Comparison of ENCODE assay signal across 15 cellular contexts in the genomic region with DNA sequence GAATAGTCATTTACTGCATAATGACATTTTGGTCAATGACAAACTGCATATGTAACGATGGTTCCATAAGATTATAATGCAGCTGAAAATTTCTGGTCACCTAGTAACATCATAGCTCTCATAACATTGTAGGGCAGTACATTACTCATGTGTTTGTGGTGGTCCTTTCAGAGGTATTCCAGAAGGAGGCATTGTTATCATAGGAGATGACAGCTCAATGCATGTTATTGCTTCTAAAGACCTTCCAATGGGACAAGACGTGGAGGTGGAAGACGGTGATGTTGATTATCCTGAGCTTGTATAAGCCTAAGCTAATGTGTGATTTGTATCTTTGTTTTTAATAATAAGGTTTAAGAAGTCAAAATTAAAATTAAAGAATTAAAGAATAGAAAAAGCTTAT. TPM values are rescaled to one million over a fixed set of nuclear protein-coding genes. Genes with fewer than 3 reads are reported as not detected.
DNase-seq lines count a peak whose midpoint lies in the region; ATAC-seq, FAIRE-seq and TF ChIP-seq lines count a peak whose summit lies in the region.
"Had no signal": no experiment of that assay in that cellular context is flagged by ENCODE, and none has a peak within 500 bp of the region (broad histone marks: within the 10 kb centered on the region; RNA-seq: fewer than 3 reads in every experiment).

No MANE protein-coding gene starts in this region.

- no peak overlapping the region for H3K4ac ChIP-seq in H1 (replicated peaks; ENCODE audit: insufficient read length, low read depth, low read length)

- no peak overlapping the region for H4K5ac ChIP-seq in H1 (ENCODE audit: insufficient read length, low read depth, low read length)

- no peak for ATAC-seq in gastroesophageal sphincter

- no peak overlapping the region for H3K56ac ChIP-seq in H1 (replicated peaks; ENCODE audit: insufficient read length, low read depth, low read length)

- FAIRE-seq in H1 (lab: Jason Lieb, UNC) = peak; percentile 13

- POLR2A ChIA-PET in H1 (lab: Charles Lee; ENCODE audit: partially characterized antibody) = no interaction called here

- H3K27me3 ChIP-seq in H1 (replicated peaks in 1 of 4; ENCODE audit: control insufficient read depth in 3 of 4, extremely low read depth in 1 of 4, insufficient read depth in 3 of 4, low read length in 3 of 4) (peaks cover 0 to 5% (median 0%) of the 10 kb centered on the region in 4 experiments; a peak in 1 of 7 replicates), gastroesophageal sphincter (no peaks in the 10 kb centered on the region), vagina (no peaks in the 10 kb centered on the region)

- TF ChIP-seq POLR2A in H1 (IDR thresholded peaks at IDR 0.05; ENCODE audit: control extremely low read depth in 1 of 2, low read depth in 2 of 2, low read length in 2 of 2) (no peak), gastroesophageal sphincter (IDR thresholded peaks at IDR 0.05) (no peak), vagina (IDR thresholded peaks at IDR 0.05) (no peak)

- H3K18ac ChIP-seq in H1 (ENCODE audit: extremely low read depth, low read length) = no peak overlapping the region

- no peak overlapping the region for H2BK15ac ChIP-seq in H1 (ENCODE audit: low read length)

- DNase-seq in DMS 273 (lab: John Stamatoyannopoulos, UW; ENCODE audit: unreplicated experiment) = peak; percentile 41
- no peak for DNase-seq in DMS 273 treated with DMSO at 0.1 percent for 48 hours (lab: John Stamatoyannopoulos, UW)
- peak; percentile 90 for DNase-seq in NCI-H69 (lab: John Stamatoyannopoulos, UW)
- DNase-seq in H1 (ENCODE audit: low read depth in 1 of 2, low spot score in 2 of 2) = no peak
- peak; percentile 13 for DNase-seq in pons (ENCODE audit: low spot score)
- no peak for DNase-seq in stimulated activated CD4-positive, alpha-beta T cell treated with anti-CD3 and anti-CD28 coated beads, Interleukin-12 subunit alpha, Interleukin-12 subunit beta, amount 100 ng/mL, for 4 hours
- no peak for DNase-seq in vagina (ENCODE audit: extremely low spot score in 2 of 2)
- DNase-seq: activated CD4-positive, CD25-positive, alpha-beta regulatory T cell treated with anti-CD3 and anti-CD28 coated beads, Interleukin-2, amount 50 U/mL, for 72 hours; esophagus squamous epithelium; NCI-H2029 treated with DMSO at 0.1 percent for 48 hours; nucleus accumbens had no signal

- no peak overlapping the region for H4K91ac ChIP-seq in H1 (replicated peaks; ENCODE audit: insufficient read length, low read length)

- peak; percentile 35 to 45 for TF ChIP-seq RAD21 in H1 (IDR thresholded peaks at IDR 0.05 in 1 of 2, conservative IDR thresholded peaks at IDR 0.05 in 1 of 2; ENCODE audit: low read depth in 2 of 2, low read length in 2 of 2)

- no peak overlapping the region for H2BK12ac ChIP-seq in H1 (ENCODE audit: low read depth, low read length)

- H3K23me2 ChIP-seq in H1 (ENCODE audit: low read depth, low read length) = no peaks in the 10 kb centered on the region

- H3K79me1 ChIP-seq in H1 (ENCODE audit: low read depth, low read length) = no peaks in the 10 kb centered on the region

- TF ChIP-seq CTCF in H1 (IDR thresholded peaks at IDR 0.05; ENCODE audit: control extremely low read depth in 1 of 3, insufficient read depth in 1 of 3, low read depth in 1 of 3, low read length in 3 of 3) (peak in 1 of 3 experiments; percentile 13; a peak in 1 of 4 replicates), gastroesophageal sphincter (IDR thresholded peaks at IDR 0.05) (no peak), vagina (IDR thresholded peaks at IDR 0.05) (peak in 1 of 3 experiments; percentile 24)

- H2BK20ac ChIP-seq in H1 (ENCODE audit: low read length) = no peak overlapping the region

- no peak overlapping the region for H2AFZ ChIP-seq in H1 (ENCODE audit: low read length)

- H3K14ac ChIP-seq in H1 (ENCODE audit: insufficient read length) = no peak overlapping the region

- H3K4me3 ChIP-seq in H1 (ENCODE audit: extremely low read depth in 1 of 4, insufficient read depth in 2 of 4, low read depth in 3 of 4, low read length in 4 of 4) = no peak overlapping the region
- H3K4me3 ChIP-seq in gastroesophageal sphincter = no peak overlapping the region
- H3K4me3 ChIP-seq in vagina = no peak overlapping the region
- H3K4me3 ChIP-seq: esophagus squamous epithelium, smooth muscle cell had no signal

- peaks cover 0 to 1% of the 10 kb centered on the region in 2 experiments; a peak in 1 of 4 replicates for H3K9me3 ChIP-seq in H1 (ENCODE audit: insufficient read depth in 2 of 2, low read depth in 1 of 2, low read length in 1 of 2)
- peaks cover 0 to 25% (median 0%) of the 10 kb centered on the region in 3 donors for H3K9me3 ChIP-seq in gastroesophageal sphincter
- H3K9me3 ChIP-seq in vagina = peaks cover 2% of the 10 kb centered on the region

- H3K36me3 ChIP-seq in H1 (ENCODE audit: control insufficient read depth in 2 of 4, insufficient read depth in 4 of 4, low read length in 3 of 4) (no peaks in the 10 kb centered on the region), gastroesophageal sphincter (no peaks in the 10 kb centered on the region), vagina (no peaks in the 10 kb centered on the region)
- H3K36me3 ChIP-seq: esophagus squamous epithelium had no signal

- 85% methylated on average over 3 of the region's 3 CpGs; no CpG with 5 or more reads in 1 of the 2 experiments for WGBS in H1 (ENCODE audit: extremely low coverage in 1 of 2, insufficient coverage in 1 of 2, insufficient read length in 1 of 2, insufficient replicate concordance in 2 of 2, low coverage in 1 of 2, low lambda C conversion rate in 2 of 2, missing lambda C conversion rate in 1 of 2), 2 experiments
- WGBS in gastroesophageal sphincter (ENCODE audit: low coverage in 1 of 2), 2 donors = 59 to 68% methylated on average over 3 of the region's 3 CpGs

- H3K9ac ChIP-seq in H1 (replicated peaks in 1 of 4; ENCODE audit: extremely low read depth in 1 of 4, low read depth in 3 of 4, low read length in 3 of 4) = no peak overlapping the region
- H3K9ac ChIP-seq: KMS-11 had no signal

- H3K4me1 ChIP-seq in H1 (replicated peaks in 1 of 4; ENCODE audit: control insufficient read depth in 3 of 4, insufficient read depth in 4 of 4, low read length in 3 of 4) = no peaks in the 10 kb centered on the region
- H3K4me1 ChIP-seq in gastroesophageal sphincter = no peaks in the 10 kb centered on the region
- no peaks in the 10 kb centered on the region for H3K4me1 ChIP-seq in vagina

- H3K27ac ChIP-seq in H1 (ENCODE audit: low read depth, low read length) = no peak overlapping the region
- H3K27ac ChIP-seq in gastroesophageal sphincter = no peak overlapping the region
- no peak overlapping the region for H3K27ac ChIP-seq in vagina
- H3K27ac ChIP-seq: 22Rv1, esophagus squamous epithelium, KMS-11 had no signal

- no peak overlapping the region for H3K4me2 ChIP-seq in H1 (ENCODE audit: insufficient read depth in 1 of 2, low read depth in 2 of 2, low read length in 2 of 2)
- H3K4me2 ChIP-seq: KMS-11, smooth muscle cell had no signal

- intact Hi-C loops in vagina (cut with DNase I) = no loop called here

- H2AK5ac ChIP-seq in H1 (ENCODE audit: low read depth, low read length) = no peak overlapping the region

- TF ChIP-seq EP300 in H1 (IDR thresholded peaks at IDR 0.05; ENCODE audit: borderline replicate concordance in 1 of 2, low read depth in 2 of 2, low read length in 2 of 2) = no peak
- no peak for TF ChIP-seq EP300 in gastroesophageal sphincter (IDR thresholded peaks at IDR 0.05)

- no peak overlapping the region for H4K8ac ChIP-seq in H1 (ENCODE audit: extremely low read depth, insufficient read depth, low read length)

- no peak overlapping the region for H3K23ac ChIP-seq in H1 (ENCODE audit: insufficient read length)

- H4K20me1 ChIP-seq in H1 (replicated peaks in 1 of 2; ENCODE audit: control insufficient read depth in 1 of 2, insufficient read depth in 2 of 2, low read length in 2 of 2) = no peaks in the 10 kb centered on the region

- no peak overlapping the region for H2BK120ac ChIP-seq in H1 (replicated peaks; ENCODE audit: low read depth, low read length)

- no peak overlapping the region for H2BK5ac ChIP-seq in H1 (ENCODE audit: low read depth, low read length)

- H3K79me2 ChIP-seq in H1 (ENCODE audit: control insufficient read depth in 1 of 2, insufficient read depth in 2 of 2, low read length in 2 of 2) = no peaks in the 10 kb centered on the region

- CTCF ChIA-PET in H1 (lab: Charles Lee; ENCODE audit: partially characterized antibody) = interaction anchor here (0.7 to 4.2 kb wide), 9 partner anchors 12 to 107 kb away, joined by 3 to 21 read pairs (median 4); no protein-coding TSS in a partner anchor

TF ChIP-seq in H1, 55 proteins besides CTCF, POLR2A, EP300 and RAD21:
- TF ChIP-seq ASH2L (IDR thresholded peaks at IDR 0.05; ENCODE audit: low read length) (no peak), JUND (IDR thresholded peaks at IDR 0.05; ENCODE audit: low read length) (no peak), CBX5 (IDR thresholded peaks at IDR 0.05; ENCODE audit: low read depth, low read length) (no peak), NANOG (IDR thresholded peaks at IDR 0.05; ENCODE audit: insufficient read depth, low read depth, low read length, poor library complexity, severe bottlenecking) (no peak), TAF1 (IDR thresholded peaks at IDR 0.05; ENCODE audit: low read depth, low read length) (no peak), GTF2F1 (IDR thresholded peaks at IDR 0.05; ENCODE audit: borderline replicate concordance, low read depth, low read length) (no peak), RBBP5 (IDR thresholded peaks at IDR 0.05; ENCODE audit: borderline replicate concordance, low read depth, low read length) (no peak), MAFK (IDR thresholded peaks at IDR 0.05; ENCODE audit: low read depth, low read length) (no peak), KDM5A (IDR thresholded peaks at IDR 0.05; ENCODE audit: low read length) (no peak)

RNA-seq across cellular contexts. Expression of a gene that starts 43.8 kb away (rescaled TPM):
- total RNA-seq in H1 (2021; fragmentation: NEBNext Ultra II Directional; extraction: Animal tissue kit (Norgen Biotek cat#: 25700)) = 3.9 and 4.0 TPM in 2 replicates
- 7.3 and 8.2 TPM in 2 replicates for polyA plus RNA-seq in H1 (2011; rRNA removed)
- polyA plus RNA-seq in H1 (2011; cell fraction: cytosol; rRNA removed) = 4.9 TPM
- 10.5 TPM for polyA plus RNA-seq in H1 (2011; cell fraction: nucleus; rRNA removed)
- 3.3 to 7.0 TPM (median 5.5 TPM) in 4 replicates for polyA plus RNA-seq in H1 (2012, experiment 1 of 2)
- 3.4 TPM for polyA plus RNA-seq in H1 (2012, experiment 2 of 2)
- polyA plus RNA-seq in H1 (2013, experiment 1 of 2) = 2.2 TPM
- polyA plus RNA-seq in H1 (2013, experiment 2 of 2) = 2.6 TPM
- 5.0 and 7.4 TPM in 2 replicates for polyA minus RNA-seq in H1 (2011; rRNA and poly(A)+ RNA removed)
- 3.3 TPM for polyA minus RNA-seq in H1 (2011; cell fraction: cytosol; rRNA and poly(A)+ RNA removed)
- polyA minus RNA-seq in H1 (2011; cell fraction: nucleus; rRNA and poly(A)+ RNA removed) = 9.6 TPM
- total RNA-seq in gastroesophageal sphincter (10 to 100 TPM in 1 of 4 donors, 1 to 10 TPM in 3; 4.8 to 15.9 (median 6.5) TPM), vagina (2.5 TPM)

Comparison
In these comparisons a context has a peak if more than half of its experiments do, and no peak if none do; other contexts are left out.
1. DNase-seq: peak in DMS 273 (single experiment), NCI-H69 (single experiment) and pons (single experiment); none in DMS 273 treated with DMSO at 0.1 percent for 48 hours (single experiment), H1 (0 of 2), stimulated activated CD4-positive, alpha-beta T cell treated with anti-CD3 and anti-CD28 coated beads, Interleukin-12 subunit alpha, Interleukin-12 subunit beta, amount 100 ng/mL, for 4 hours (single experiment) and vagina (0 of 2).